1 cellular context compared by ENCODE assay signal in genomic region chr6:32668226-32668747, GRCh38.
TF ChIP-seq lines count a peak whose summit lies in the region.

No MANE protein-coding gene starts in this region.

TF ChIP-seq in GM12878, 131 proteins besides CTCF, POLR2A, EP300 and RAD21 (continued from another document and continues in another):
- TF ChIP-seq, protein P1, sequence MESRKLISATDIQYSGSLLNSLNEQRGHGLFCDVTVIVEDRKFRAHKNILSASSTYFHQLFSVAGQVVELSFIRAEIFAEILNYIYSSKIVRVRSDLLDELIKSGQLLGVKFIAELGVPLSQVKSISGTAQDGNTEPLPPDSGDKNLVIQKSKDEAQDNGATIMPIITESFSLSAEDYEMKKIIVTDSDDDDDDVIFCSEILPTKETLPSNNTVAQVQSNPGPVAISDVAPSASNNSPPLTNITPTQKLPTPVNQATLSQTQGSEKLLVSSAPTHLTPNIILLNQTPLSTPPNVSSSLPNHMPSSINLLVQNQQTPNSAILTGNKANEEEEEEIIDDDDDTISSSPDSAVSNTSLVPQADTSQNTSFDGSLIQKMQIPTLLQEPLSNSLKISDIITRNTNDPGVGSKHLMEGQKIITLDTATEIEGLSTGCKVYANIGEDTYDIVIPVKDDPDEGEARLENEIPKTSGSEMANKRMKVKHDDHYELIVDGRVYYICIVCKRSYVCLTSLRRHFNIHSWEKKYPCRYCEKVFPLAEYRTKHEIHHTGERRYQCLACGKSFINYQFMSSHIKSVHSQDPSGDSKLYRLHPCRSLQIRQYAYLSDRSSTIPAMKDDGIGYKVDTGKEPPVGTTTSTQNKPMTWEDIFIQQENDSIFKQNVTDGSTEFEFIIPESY (IDR thresholded peaks at IDR 0.05), result no peak
- TF ChIP-seq, protein P2, sequence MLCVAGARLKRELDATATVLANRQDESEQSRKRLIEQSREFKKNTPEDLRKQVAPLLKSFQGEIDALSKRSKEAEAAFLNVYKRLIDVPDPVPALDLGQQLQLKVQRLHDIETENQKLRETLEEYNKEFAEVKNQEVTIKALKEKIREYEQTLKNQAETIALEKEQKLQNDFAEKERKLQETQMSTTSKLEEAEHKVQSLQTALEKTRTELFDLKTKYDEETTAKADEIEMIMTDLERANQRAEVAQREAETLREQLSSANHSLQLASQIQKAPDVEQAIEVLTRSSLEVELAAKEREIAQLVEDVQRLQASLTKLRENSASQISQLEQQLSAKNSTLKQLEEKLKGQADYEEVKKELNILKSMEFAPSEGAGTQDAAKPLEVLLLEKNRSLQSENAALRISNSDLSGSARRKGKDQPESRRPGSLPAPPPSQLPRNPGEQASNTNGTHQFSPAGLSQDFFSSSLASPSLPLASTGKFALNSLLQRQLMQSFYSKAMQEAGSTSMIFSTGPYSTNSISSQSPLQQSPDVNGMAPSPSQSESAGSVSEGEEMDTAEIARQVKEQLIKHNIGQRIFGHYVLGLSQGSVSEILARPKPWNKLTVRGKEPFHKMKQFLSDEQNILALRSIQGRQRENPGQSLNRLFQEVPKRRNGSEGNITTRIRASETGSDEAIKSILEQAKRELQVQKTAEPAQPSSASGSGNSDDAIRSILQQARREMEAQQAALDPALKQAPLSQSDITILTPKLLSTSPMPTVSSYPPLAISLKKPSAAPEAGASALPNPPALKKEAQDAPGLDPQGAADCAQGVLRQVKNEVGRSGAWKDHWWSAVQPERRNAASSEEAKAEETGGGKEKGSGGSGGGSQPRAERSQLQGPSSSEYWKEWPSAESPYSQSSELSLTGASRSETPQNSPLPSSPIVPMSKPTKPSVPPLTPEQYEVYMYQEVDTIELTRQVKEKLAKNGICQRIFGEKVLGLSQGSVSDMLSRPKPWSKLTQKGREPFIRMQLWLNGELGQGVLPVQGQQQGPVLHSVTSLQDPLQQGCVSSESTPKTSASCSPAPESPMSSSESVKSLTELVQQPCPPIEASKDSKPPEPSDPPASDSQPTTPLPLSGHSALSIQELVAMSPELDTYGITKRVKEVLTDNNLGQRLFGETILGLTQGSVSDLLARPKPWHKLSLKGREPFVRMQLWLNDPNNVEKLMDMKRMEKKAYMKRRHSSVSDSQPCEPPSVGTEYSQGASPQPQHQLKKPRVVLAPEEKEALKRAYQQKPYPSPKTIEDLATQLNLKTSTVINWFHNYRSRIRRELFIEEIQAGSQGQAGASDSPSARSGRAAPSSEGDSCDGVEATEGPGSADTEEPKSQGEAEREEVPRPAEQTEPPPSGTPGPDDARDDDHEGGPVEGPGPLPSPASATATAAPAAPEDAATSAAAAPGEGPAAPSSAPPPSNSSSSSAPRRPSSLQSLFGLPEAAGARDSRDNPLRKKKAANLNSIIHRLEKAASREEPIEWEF (IDR thresholded peaks at IDR 0.05; ENCODE audit: insufficient replicate concordance, low read depth, low read length), result no peak
- peak; percentile 50 for TF ChIP-seq MEF2B (IDR thresholded peaks at IDR 0.05; ENCODE audit: partially characterized antibody, poor library complexity, severe bottlenecking)
- TF ChIP-seq NR2F1 (conservative IDR thresholded peaks at IDR 0.05), result 0 out of 2 replicates have a peak, but pooled peaks have one; percentile 3
- 0 out of 2 replicates have a peak, but pooled peaks have one; percentile 27 for TF ChIP-seq CBX5 (IDR thresholded peaks at IDR 0.05; ENCODE audit: low read depth)
- TF ChIP-seq BCL11A (IDR thresholded peaks at IDR 0.05; ENCODE audit: low read depth, low read length), result no peak
- no peak for TF ChIP-seq IRF5 (IDR thresholded peaks at IDR 0.05; ENCODE audit: borderline replicate concordance)
- peak; percentile 60; the same call in 1 of the 2 replicates for TF ChIP-seq SMAD5 (IDR thresholded peaks at IDR 0.05; ENCODE audit: low read depth)
- TF ChIP-seq IKZF1 (conservative IDR thresholded peaks at IDR 0.05), result peak; percentile 97
- TF ChIP-seq ZNF274 (IDR thresholded peaks at IDR 0.05; ENCODE audit: insufficient read depth, insufficient read length), result no peak
- TF ChIP-seq PML (IDR thresholded peaks at IDR 0.05; ENCODE audit: low read length), result peak; percentile 84
- peak; percentile 95 for TF ChIP-seq EED (IDR thresholded peaks at IDR 0.05; ENCODE audit: low read depth)
- TF ChIP-seq, protein P3, sequence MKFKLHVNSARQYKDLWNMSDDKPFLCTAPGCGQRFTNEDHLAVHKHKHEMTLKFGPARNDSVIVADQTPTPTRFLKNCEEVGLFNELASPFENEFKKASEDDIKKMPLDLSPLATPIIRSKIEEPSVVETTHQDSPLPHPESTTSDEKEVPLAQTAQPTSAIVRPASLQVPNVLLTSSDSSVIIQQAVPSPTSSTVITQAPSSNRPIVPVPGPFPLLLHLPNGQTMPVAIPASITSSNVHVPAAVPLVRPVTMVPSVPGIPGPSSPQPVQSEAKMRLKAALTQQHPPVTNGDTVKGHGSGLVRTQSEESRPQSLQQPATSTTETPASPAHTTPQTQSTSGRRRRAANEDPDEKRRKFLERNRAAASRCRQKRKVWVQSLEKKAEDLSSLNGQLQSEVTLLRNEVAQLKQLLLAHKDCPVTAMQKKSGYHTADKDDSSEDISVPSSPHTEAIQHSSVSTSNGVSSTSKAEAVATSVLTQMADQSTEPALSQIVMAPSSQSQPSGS (IDR thresholded peaks at IDR 0.05; ENCODE audit: low read length), result no peak
- 0 out of 2 replicates have a peak, but pooled peaks have one; percentile 35 for TF ChIP-seq YY1 (IDR thresholded peaks at IDR 0.05; ENCODE audit: low read depth, low read length)
- TF ChIP-seq RB1 (IDR thresholded peaks at IDR 0.05; ENCODE audit: borderline replicate concordance), result no peak
- TF ChIP-seq, protein P4, sequence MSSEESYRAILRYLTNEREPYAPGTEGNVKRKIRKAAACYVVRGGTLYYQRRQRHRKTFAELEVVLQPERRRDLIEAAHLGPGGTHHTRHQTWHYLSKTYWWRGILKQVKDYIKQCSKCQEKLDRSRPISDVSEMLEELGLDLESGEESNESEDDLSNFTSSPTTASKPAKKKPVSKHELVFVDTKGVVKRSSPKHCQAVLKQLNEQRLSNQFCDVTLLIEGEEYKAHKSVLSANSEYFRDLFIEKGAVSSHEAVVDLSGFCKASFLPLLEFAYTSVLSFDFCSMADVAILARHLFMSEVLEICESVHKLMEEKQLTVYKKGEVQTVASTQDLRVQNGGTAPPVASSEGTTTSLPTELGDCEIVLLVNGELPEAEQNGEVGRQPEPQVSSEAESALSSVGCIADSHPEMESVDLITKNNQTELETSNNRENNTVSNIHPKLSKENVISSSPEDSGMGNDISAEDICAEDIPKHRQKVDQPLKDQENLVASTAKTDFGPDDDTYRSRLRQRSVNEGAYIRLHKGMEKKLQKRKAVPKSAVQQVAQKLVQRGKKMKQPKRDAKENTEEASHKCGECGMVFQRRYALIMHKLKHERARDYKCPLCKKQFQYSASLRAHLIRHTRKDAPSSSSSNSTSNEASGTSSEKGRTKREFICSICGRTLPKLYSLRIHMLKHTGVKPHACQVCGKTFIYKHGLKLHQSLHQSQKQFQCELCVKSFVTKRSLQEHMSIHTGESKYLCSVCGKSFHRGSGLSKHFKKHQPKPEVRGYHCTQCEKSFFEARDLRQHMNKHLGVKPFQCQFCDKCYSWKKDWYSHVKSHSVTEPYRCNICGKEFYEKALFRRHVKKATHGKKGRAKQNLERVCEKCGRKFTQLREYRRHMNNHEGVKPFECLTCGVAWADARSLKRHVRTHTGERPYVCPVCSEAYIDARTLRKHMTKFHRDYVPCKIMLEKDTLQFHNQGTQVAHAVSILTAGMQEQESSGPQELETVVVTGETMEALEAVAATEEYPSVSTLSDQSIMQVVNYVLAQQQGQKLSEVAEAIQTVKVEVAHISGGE (CRISPR knock-in tag; IDR thresholded peaks at IDR 0.05), result no peak
- TF ChIP-seq RFX5 (IDR thresholded peaks at IDR 0.05; ENCODE audit: low read depth, low read length), result peak; percentile 98
- TF ChIP-seq, protein P5, sequence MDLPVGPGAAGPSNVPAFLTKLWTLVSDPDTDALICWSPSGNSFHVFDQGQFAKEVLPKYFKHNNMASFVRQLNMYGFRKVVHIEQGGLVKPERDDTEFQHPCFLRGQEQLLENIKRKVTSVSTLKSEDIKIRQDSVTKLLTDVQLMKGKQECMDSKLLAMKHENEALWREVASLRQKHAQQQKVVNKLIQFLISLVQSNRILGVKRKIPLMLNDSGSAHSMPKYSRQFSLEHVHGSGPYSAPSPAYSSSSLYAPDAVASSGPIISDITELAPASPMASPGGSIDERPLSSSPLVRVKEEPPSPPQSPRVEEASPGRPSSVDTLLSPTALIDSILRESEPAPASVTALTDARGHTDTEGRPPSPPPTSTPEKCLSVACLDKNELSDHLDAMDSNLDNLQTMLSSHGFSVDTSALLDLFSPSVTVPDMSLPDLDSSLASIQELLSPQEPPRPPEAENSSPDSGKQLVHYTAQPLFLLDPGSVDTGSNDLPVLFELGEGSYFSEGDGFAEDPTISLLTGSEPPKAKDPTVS (IDR thresholded peaks at IDR 0.05; ENCODE audit: low read depth, low read length), result no peak
- TF ChIP-seq CHD2 (IDR thresholded peaks at IDR 0.05; ENCODE audit: borderline replicate concordance, low read depth, low read length), result 0 out of 2 replicates have a peak, but pooled peaks have one; percentile 23
- TF ChIP-seq, protein P6, sequence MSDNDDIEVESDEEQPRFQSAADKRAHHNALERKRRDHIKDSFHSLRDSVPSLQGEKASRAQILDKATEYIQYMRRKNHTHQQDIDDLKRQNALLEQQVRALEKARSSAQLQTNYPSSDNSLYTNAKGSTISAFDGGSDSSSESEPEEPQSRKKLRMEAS (IDR thresholded peaks at IDR 0.05; ENCODE audit: low read depth, low read length), result no peak
- no peak for TF ChIP-seq ZNF622 (IDR thresholded peaks at IDR 0.05)
- TF ChIP-seq NBN (IDR thresholded peaks at IDR 0.05), result peak; percentile 71
- TF ChIP-seq ATF7 (IDR thresholded peaks at IDR 0.05; ENCODE audit: low read depth), result peak; percentile 79
- TF ChIP-seq SP1 (IDR thresholded peaks at IDR 0.05; ENCODE audit: low read depth, low read length), result peak; percentile 36
- peak; percentile 87 for TF ChIP-seq SMAD1 (IDR thresholded peaks at IDR 0.05; ENCODE audit: low read depth, partially characterized antibody)
- 0 out of 2 replicates have a peak, but pooled peaks have one; percentile 12 for TF ChIP-seq PAX5 (IDR thresholded peaks at IDR 0.05; ENCODE audit: borderline replicate concordance, low read depth, low read length)
- no peak for TF ChIP-seq RBBP5 (conservative IDR thresholded peaks at IDR 0.05)
- TF ChIP-seq USF1 (IDR thresholded peaks at IDR 0.05; ENCODE audit: borderline replicate concordance, extremely low read length, insufficient read depth, low read depth, low read length), result no peak
- TF ChIP-seq RELA (IDR thresholded peaks at IDR 0.05; ENCODE audit: borderline replicate concordance, partially characterized antibody), result peak; percentile 67
- TF ChIP-seq TCF7 (IDR thresholded peaks at IDR 0.05; ENCODE audit: borderline replicate concordance), result no peak
- TF ChIP-seq IRF4 (IDR thresholded peaks at IDR 0.05; ENCODE audit: low read depth, low read length), result no peak
- TF ChIP-seq MTA2 (IDR thresholded peaks at IDR 0.05; ENCODE audit: low read depth), result peak; percentile 30; the same call in 1 of the 2 replicates
- peak; percentile 40; the same call in 1 of the 2 replicates for TF ChIP-seq RUNX3 (IDR thresholded peaks at IDR 0.05; ENCODE audit: low read length)
- peak; percentile 60; the same call in 1 of the 2 replicates for TF ChIP-seq DPF2 (IDR thresholded peaks at IDR 0.05)
- no peak for TF ChIP-seq CEBPZ (IDR thresholded peaks at IDR 0.05; ENCODE audit: low read depth, low read length)
- TF ChIP-seq USF2 (IDR thresholded peaks at IDR 0.05; ENCODE audit: borderline replicate concordance, low read depth, low read length), result no peak
